Comparison of ENCODE assay signal across 8 cellular contexts in the genomic region with DNA sequence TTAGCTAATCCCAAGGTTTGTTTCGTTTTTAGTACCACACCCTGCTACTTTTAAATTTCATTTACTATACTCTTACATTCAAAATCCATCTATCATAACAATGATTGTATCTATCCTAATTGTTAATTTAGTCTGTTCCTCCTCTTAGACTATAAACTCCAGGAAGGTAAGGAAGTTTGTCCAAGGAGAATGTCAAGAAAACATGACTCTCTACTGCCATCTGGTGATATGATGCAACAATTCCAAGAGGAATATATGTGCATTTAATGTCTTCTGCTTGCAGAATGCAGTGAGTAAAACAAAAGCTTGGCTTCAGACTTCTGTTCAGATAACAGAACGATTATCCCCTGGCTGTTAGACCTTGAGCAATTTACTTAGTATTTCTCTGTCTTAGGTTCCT.
DNase-seq lines count a peak whose midpoint lies in the region; ATAC-seq and TF ChIP-seq lines count a peak whose summit lies in the region.

No MANE protein-coding gene starts in this region.

- H4K8ac ChIP-seq in H9 (replicated peaks; ENCODE audit: insufficient read length, low read depth, low read length), result no peak overlapping the region

- no peaks in the 10 kb centered on the region for H3K23me2 ChIP-seq in H9 (ENCODE audit: insufficient read length, low read depth, low read length, poor library complexity, severe bottlenecking)

- TF ChIP-seq CTCF in H9 (conservative IDR thresholded peaks at IDR 0.05), result peak; percentile 77
- peak; percentile 54 for TF ChIP-seq CTCF in kidney epithelial cell (IDR thresholded peaks at IDR 0.05; ENCODE audit: insufficient read depth, low read length, poor library complexity, severe bottlenecking)

- no peak overlapping the region for H3K4me3 Mint-ChIP-seq in H9

- H4K5ac ChIP-seq in H9 (ENCODE audit: insufficient read length, low read depth, low read length), result no peak overlapping the region

- H3K27ac ChIP-seq in H9 (ENCODE audit: insufficient read length, low read depth, low read length) (no peak overlapping the region), aorta (ENCODE audit: low read depth in 1 of 2, low read length in 2 of 2) (no peak overlapping the region)

- H2BK12ac ChIP-seq in H9 (ENCODE audit: insufficient read length, low read depth, low read length), result no peak overlapping the region

- no peaks in the 10 kb centered on the region for H4K20me1 ChIP-seq in H9 (ENCODE audit: control insufficient read depth, insufficient read depth, insufficient read length)

- H2BK20ac ChIP-seq in H9 (ENCODE audit: low read depth, low read length, poor library complexity, severe bottlenecking), result no peak overlapping the region

- H3K27ac Mint-ChIP-seq in H9, result no peak overlapping the region

- no peak overlapping the region for H3K14ac ChIP-seq in H9 (ENCODE audit: insufficient read depth, low read length)

- H3K36me3 Mint-ChIP-seq in H9 (ENCODE audit: insufficient read depth in 1 of 3, low read depth in 3 of 3), result peaks cover 0 to 6% (median 0%) of the 10 kb centered on the region in 3 experiments; a peak in 4 of 7 replicates

- no peak overlapping the region for H3K23ac ChIP-seq in H9 (ENCODE audit: insufficient read length, low read depth, low read length)

- no peak overlapping the region for H2BK5ac ChIP-seq in H9 (ENCODE audit: insufficient read length, low read length)

- no peak overlapping the region for H3K18ac ChIP-seq in H9 (ENCODE audit: insufficient read length, low read depth, low read length)

- no peak overlapping the region for H3K4me3 ChIP-seq in adipocyte (ENCODE audit: low read length)
- H3K4me3 ChIP-seq in kidney epithelial cell (ENCODE audit: low read depth, low read length), result no peak overlapping the region
- H3K4me3 ChIP-seq in aorta (ENCODE audit: low read length in 2 of 2), result no peak overlapping the region

- no peak overlapping the region for H2AFZ ChIP-seq in H9 (ENCODE audit: low read length)

- H3K36me3 ChIP-seq in adipocyte (ENCODE audit: control insufficient read depth, insufficient read depth, low read length, severe bottlenecking) (no peaks in the 10 kb centered on the region), kidney epithelial cell (ENCODE audit: control insufficient read depth, insufficient read depth, low read length) (no peaks in the 10 kb centered on the region), aorta (ENCODE audit: control insufficient read depth in 1 of 2, insufficient read depth in 2 of 2, low read length in 1 of 2) (no peaks in the 10 kb centered on the region)

- H4K91ac ChIP-seq in H9 (ENCODE audit: insufficient read length, low read depth, low read length), result no peak overlapping the region

- H3K27me3 ChIP-seq in H9 (ENCODE audit: insufficient read depth, low read length) (no peaks in the 10 kb centered on the region), adipocyte (replicated peaks; ENCODE audit: control insufficient read depth, insufficient read depth, low read length) (no peaks in the 10 kb centered on the region), kidney epithelial cell (ENCODE audit: control insufficient read depth, insufficient read depth, low read length) (no peaks in the 10 kb centered on the region), aorta (ENCODE audit: control insufficient read depth in 1 of 2, insufficient read depth in 2 of 2, low read length in 1 of 2) (no peaks in the 10 kb centered on the region)

- H3K9ac ChIP-seq in H9 (ENCODE audit: extremely low read depth, insufficient read length, low read length) (no peak overlapping the region), adipocyte (ENCODE audit: low read length) (no peak overlapping the region)

- intact Hi-C loops in aorta (cut with DNase I), result loop anchor here (5.0 to 10.0 kb wide), 4 partner anchors 771 to 1079 kb away; no protein-coding TSS in a partner anchor

- H3K27me3 Mint-ChIP-seq in H9 (ENCODE audit: low read depth), result no peaks in the 10 kb centered on the region

- no peaks in the 10 kb centered on the region for H3K79me1 ChIP-seq in H9 (ENCODE audit: insufficient read depth, low read depth, low read length, poor library complexity, severe bottlenecking)

- peaks cover 5 to 12% of the 10 kb centered on the region in 2 experiments for H3K4me1 Mint-ChIP-seq in H9

- H3K4ac ChIP-seq in H9 (ENCODE audit: low read depth, low read length), result no peak overlapping the region

- DNase-seq in DMS53 treated with DMSO at 0.1 percent for 48 hours (lab: John Stamatoyannopoulos, UW; ENCODE audit: unreplicated experiment) (peak; percentile 1), H9 (no peak), NCI-H2029 (lab: John Stamatoyannopoulos, UW) (peak; percentile 10), adipocyte (ENCODE audit: low read depth) (peak; percentile 83), kidney epithelial cell (ENCODE audit: low read depth) (peak; percentile 21), aorta (no peak), GM19238 (ENCODE audit: insufficient read length, low spot score) (no peak)
- no peak for DNase-seq in activated T-cell treated with anti-CD3 and anti-CD28 coated beads, Interleukin-2, amount 50 U/mL, for 1 hour

- no peak overlapping the region for H3T11ph ChIP-seq in H9 (ENCODE audit: low read length)

- H3K56ac ChIP-seq in H9 (ENCODE audit: insufficient read length, low read depth, low read length), result no peak overlapping the region

- no peak overlapping the region for H2BK120ac ChIP-seq in H9 (ENCODE audit: low read depth, low read length, poor library complexity, severe bottlenecking)

- 100% methylated on average over 1 of the region's 2 CpGs for WGBS in H9 (ENCODE audit: extremely low coverage, insufficient read length, low lambda C conversion rate)
- 49 to 55% methylated on average over 2 of the region's 2 CpGs for WGBS in aorta, 2 donors

- ATAC-seq in aorta (ENCODE audit: low FRiP score), result no peak

- H2AK5ac ChIP-seq in H9 (ENCODE audit: insufficient read length, low read length), result no peak overlapping the region

- H3K9me3 Mint-ChIP-seq in H9, result peaks cover 2 to 7% of the 10 kb centered on the region in 2 experiments; a peak in 4 of 5 replicates

- H3K4me1 ChIP-seq in H9 (ENCODE audit: insufficient read depth, low read length) (0 out of 2 replicates have a peak, but pooled peaks cover 2% of the 10 kb centered on the region), adipocyte (ENCODE audit: control insufficient read depth, insufficient read depth, low read length) (no peaks in the 10 kb centered on the region), aorta (ENCODE audit: control insufficient read depth in 1 of 2, insufficient read depth in 2 of 2, low read length in 2 of 2) (no peaks in the 10 kb centered on the region)

- no peaks in the 10 kb centered on the region for H3K9me3 ChIP-seq in H9 (ENCODE audit: control insufficient read depth, low read depth, low read length)
- H3K9me3 ChIP-seq in adipocyte (ENCODE audit: control insufficient read depth, low read length), result peaks cover under 1% of the 10 kb centered on the region
- no peaks in the 10 kb centered on the region for H3K9me3 ChIP-seq in aorta (ENCODE audit: control insufficient read depth, low read length)

- no peaks in the 10 kb centered on the region for H3K79me2 ChIP-seq in H9 (ENCODE audit: insufficient read depth, low read length)

- no peak overlapping the region for H3K4me2 ChIP-seq in H9 (ENCODE audit: insufficient read depth, insufficient read length, low read length)

- no peak overlapping the region for H2BK15ac ChIP-seq in H9 (ENCODE audit: low read depth, low read length)

Comparison
In these comparisons a context has a peak if more than half of its experiments do, and no peak if none do; other contexts are left out.
1. DNase-seq: peak in DMS53 treated with DMSO at 0.1 percent for 48 hours (single experiment), NCI-H2029 (single experiment), adipocyte (single experiment) and kidney epithelial cell (single experiment); none in H9 (single experiment), aorta (0 of 2), GM19238 (single experiment) and activated T-cell treated with anti-CD3 and anti-CD28 coated beads, Interleukin-2, amount 50 U/mL, for 1 hour (single experiment).